ENCODE assay signal across 27 cellular contexts in the genomic region with DNA sequence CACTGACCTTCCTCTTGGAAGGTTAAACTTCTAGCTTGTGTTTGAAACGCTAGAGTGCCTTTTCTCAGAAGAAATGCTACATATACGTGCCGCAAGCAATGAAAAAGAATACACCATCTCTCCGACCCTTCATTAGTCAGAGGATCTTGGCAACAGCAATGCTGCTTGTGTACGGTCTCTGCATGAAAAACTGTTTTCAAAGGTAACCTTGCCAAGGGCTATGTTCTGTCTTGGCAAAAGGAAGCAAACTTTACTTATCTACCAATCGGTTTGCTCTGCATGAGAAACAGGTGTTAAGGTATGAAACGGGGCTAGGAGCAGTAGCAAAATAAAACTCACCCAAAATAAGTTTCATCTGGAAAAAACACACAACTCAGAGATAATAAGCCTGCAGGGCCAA.
DNase-seq lines count a peak whose midpoint lies in the region; ATAC-seq, FAIRE-seq and TF ChIP-seq lines count a peak whose summit lies in the region.
"Had no signal": no experiment of that assay in that cellular context is flagged by ENCODE, and none has a peak within 500 bp of the region (broad histone marks: within the 10 kb centered on the region; RNA-seq: fewer than 3 reads in every experiment).

No MANE protein-coding gene starts in this region.

- 64% methylated on average over 5 of the region's 7 CpGs for WGBS in HUES64
- 13 to 15% methylated on average over 7 of the region's 7 CpGs for WGBS in pancreas, 2 donors

- intact Hi-C loops in pancreas (cut with DNase I): no loop called here
- intact Hi-C loops in activated T-helper 1 cell treated with anti-CD3 and anti-CD28 coated beads, Interleukin-12 subunit alpha, Interleukin-12 subunit beta, Interleukin-2, Interleukin-4 antibody, amounts not matched to agents 30 ng/mL and 10 ng/mL and 1 ng/mL, durations not matched to agents 14 hours and 24 hours and 36 hours (cut with micrococcal nuclease): no loop called here

- H3K27me3 ChIP-seq in HUES64 (ENCODE audit: insufficient read depth, low read length) (no peaks in the 10 kb centered on the region), astrocyte (ENCODE audit: insufficient read depth, low read length) (no peaks in the 10 kb centered on the region), pancreas (no peaks in the 10 kb centered on the region)
- H3K27me3 ChIP-seq in CD8-positive, alpha-beta memory T cell (ENCODE audit: insufficient read depth, low read length, poor library complexity, severe bottlenecking): no peaks in the 10 kb centered on the region
- H3K27me3 ChIP-seq: esophagus muscularis mucosa, heart left ventricle, tibial nerve had no signal

- H3K36me3 ChIP-seq in HUES64 (ENCODE audit: insufficient read depth, low read length) (no peaks in the 10 kb centered on the region), astrocyte (ENCODE audit: insufficient read depth, low read length) (no peaks in the 10 kb centered on the region), pancreas (no peaks in the 10 kb centered on the region)
- H3K36me3 ChIP-seq in CD8-positive, alpha-beta memory T cell (ENCODE audit: insufficient read depth, low read length): no peaks in the 10 kb centered on the region
- H3K36me3 ChIP-seq: esophagus muscularis mucosa, heart left ventricle, tibial nerve had no signal

- FAIRE-seq in astrocyte (lab: Jason Lieb, UNC) (no peak), pancreas (lab: Jason Lieb, UNC) (no peak)
- FAIRE-seq: TTC549 had no signal

- POLR2A ChIA-PET in CD8-positive, alpha-beta memory T cell (lab: Charles Lee): no interaction called here

- TF ChIP-seq CTCF in astrocyte (IDR thresholded peaks at IDR 0.05; ENCODE audit: insufficient read depth, low read depth, low read length): no peak
- no peak for TF ChIP-seq CTCF in pancreas (IDR thresholded peaks at IDR 0.05)

- H3K27ac ChIP-seq in HUES64 (ENCODE audit: low read depth, low read length) (peak overlapping the region; percentile 58), astrocyte (ENCODE audit: low read depth, low read length) (no peak overlapping the region), pancreas (no peak overlapping the region)
- no peak overlapping the region for H3K27ac ChIP-seq in CD8-positive, alpha-beta memory T cell (ENCODE audit: low read depth, low read length)
- H3K27ac ChIP-seq: esophagus muscularis mucosa, heart left ventricle, RWPE1, tibial nerve had no signal

- peaks cover 51% of the 10 kb centered on the region for H3K4me1 ChIP-seq in HUES64 (ENCODE audit: insufficient read depth, low read length)
- no peaks in the 10 kb centered on the region for H3K4me1 ChIP-seq in astrocyte (ENCODE audit: insufficient read depth, low read length)
- peaks cover 5 to 14% (median 6%) of the 10 kb centered on the region in 3 donors for H3K4me1 ChIP-seq in pancreas
- no peaks in the 10 kb centered on the region for H3K4me1 ChIP-seq in CD8-positive, alpha-beta memory T cell (ENCODE audit: insufficient read depth, low read length)
- H3K4me1 ChIP-seq: Caco-2 had no signal

- CTCF ChIA-PET in CD8-positive, alpha-beta memory T cell (lab: Charles Lee): interaction anchor here (1.3 kb wide), 1 partner anchor 20 kb away, joined by 3 read pairs; no protein-coding TSS in a partner anchor

- no peak overlapping the region for H2AFZ ChIP-seq in astrocyte (ENCODE audit: low read depth, low read length)

- no peaks in the 10 kb centered on the region for H3K36me3 Mint-ChIP-seq in astrocyte (ENCODE audit: low read depth, unreplicated experiment)
- no peaks in the 10 kb centered on the region for H3K36me3 Mint-ChIP-seq in activated T-helper 1 cell treated with anti-CD3 and anti-CD28 coated beads, Interleukin-12 subunit alpha, Interleukin-12 subunit beta, Interleukin-2, Interleukin-4 antibody, amounts not matched to agents 30 ng/mL and 10 ng/mL and 1 ng/mL, durations not matched to agents 14 hours and 24 hours and 36 hours (ENCODE audit: low read depth)
- H3K36me3 Mint-ChIP-seq in CD8-positive, alpha-beta memory T cell: peaks cover 12 to 18% (median 14%) of the 10 kb centered on the region in 3 donors
- H3K36me3 Mint-ChIP-seq: activated CD8-positive, alpha-beta memory T cell treated with anti-CD3 and anti-CD28 coated beads, Interleukin-2, amount 10 ng/mL, durations not matched to agents 7 days and 5 days had no signal

- H3K27ac Mint-ChIP-seq in astrocyte (ENCODE audit: unreplicated experiment): no peak overlapping the region
- H3K27ac Mint-ChIP-seq in activated T-helper 1 cell treated with anti-CD3 and anti-CD28 coated beads, Interleukin-12 subunit alpha, Interleukin-12 subunit beta, Interleukin-2, Interleukin-4 antibody, amounts not matched to agents 30 ng/mL and 10 ng/mL and 1 ng/mL, durations not matched to agents 14 hours and 24 hours and 36 hours: no peak overlapping the region
- H3K27ac Mint-ChIP-seq in CD8-positive, alpha-beta memory T cell: peak overlapping the region in 1 of 8 donors; percentile 10
- H3K27ac Mint-ChIP-seq: activated CD8-positive, alpha-beta memory T cell treated with anti-CD3 and anti-CD28 coated beads, Interleukin-2, amount 10 ng/mL, durations not matched to agents 7 days and 5 days; activated naive CD8-positive, alpha-beta T cell treated with anti-CD3 and anti-CD28 coated beads, Interleukin-2, amount 50 U/mL, for 24 hours; activated T-helper 2 cell treated with anti-CD3 and anti-CD28 coated beads, Interferon-gamma antibody, Interleukin-2, Interleukin-4, amounts not matched to agents 10 μg/mL and 5 μg/mL and 100 μg/mL, durations not matched to agents 14 hours and 24 hours and 36 hours; memory B cell; stimulated activated naive CD8-positive, alpha-beta T cell treated with anti-CD3 and anti-CD28 coated beads, Interleukin-15, Interleukin-2, amounts not matched to agents 100 ng/mL and 50 ng/mL, for 24 hours had no signal

- peak overlapping the region; percentile 11 for H3K4me2 ChIP-seq in astrocyte (ENCODE audit: low read length)

- H3K4me1 Mint-ChIP-seq in astrocyte (ENCODE audit: low read depth, unreplicated experiment): no peaks in the 10 kb centered on the region
- no peaks in the 10 kb centered on the region for H3K4me1 Mint-ChIP-seq in activated T-helper 1 cell treated with anti-CD3 and anti-CD28 coated beads, Interleukin-12 subunit alpha, Interleukin-12 subunit beta, Interleukin-2, Interleukin-4 antibody, amounts not matched to agents 30 ng/mL and 10 ng/mL and 1 ng/mL, durations not matched to agents 14 hours and 24 hours and 36 hours (ENCODE audit: low read depth)
- H3K4me1 Mint-ChIP-seq in CD8-positive, alpha-beta memory T cell: peaks cover 0 to 4% (median 3%) of the 10 kb centered on the region in 3 donors
- H3K4me1 Mint-ChIP-seq: activated CD8-positive, alpha-beta memory T cell treated with anti-CD3 and anti-CD28 coated beads, Interleukin-2, amount 10 ng/mL, durations not matched to agents 7 days and 5 days; activated naive CD8-positive, alpha-beta T cell treated with anti-CD3 and anti-CD28 coated beads, Interleukin-2, amount 50 U/mL, for 24 hours; memory B cell had no signal

- DNase-seq in astrocyte (ENCODE audit: low read depth) (peak; percentile 46), fibroblast of gingiva (ENCODE audit: low read depth) (peak; percentile 1), pancreas (no peak), RKO (ENCODE audit: low spot score) (no peak)
- DNase-seq in activated T-helper 1 cell treated with anti-CD3 and anti-CD28 coated beads, Interleukin-12 subunit alpha, Interleukin-12 subunit beta, Interleukin-2, Interleukin-4 antibody, amounts not matched to agents 30 ng/mL and 10 ng/mL and 1 ng/mL, durations not matched to agents 14 hours and 24 hours and 36 hours (ENCODE audit: low spot score): no peak
- no peak for DNase-seq in CD8-positive, alpha-beta memory T cell
- DNase-seq: activated CD4-positive, alpha-beta T cell treated with anti-CD3 and anti-CD28 coated beads for 48 hours; activated CD8-positive, alpha-beta memory T cell treated with anti-CD3 and anti-CD28 coated beads, Interleukin-2, amount 10 ng/mL, durations not matched to agents 7 days and 5 days; activated naive CD8-positive, alpha-beta T cell treated with anti-CD3 and anti-CD28 coated beads, Interleukin-2, amount 50 U/mL, for 24 hours; Caco-2; caudate nucleus; heart left ventricle; MM.1S; naive thymus-derived CD4-positive, alpha-beta T cell; NCI-H1694 treated with DMSO at 0.1 percent for 48 hours; NCI-H226; posterior cingulate gyrus; SW 1271 had no signal

- H3K4me3 Mint-ChIP-seq in astrocyte (ENCODE audit: unreplicated experiment): no peak overlapping the region
- no peak overlapping the region for H3K4me3 Mint-ChIP-seq in activated T-helper 1 cell treated with anti-CD3 and anti-CD28 coated beads, Interleukin-12 subunit alpha, Interleukin-12 subunit beta, Interleukin-2, Interleukin-4 antibody, amounts not matched to agents 30 ng/mL and 10 ng/mL and 1 ng/mL, durations not matched to agents 14 hours and 24 hours and 36 hours
- H3K4me3 Mint-ChIP-seq in CD8-positive, alpha-beta memory T cell: no peak overlapping the region
- H3K4me3 Mint-ChIP-seq: activated CD8-positive, alpha-beta memory T cell treated with anti-CD3 and anti-CD28 coated beads, Interleukin-2, amount 10 ng/mL, durations not matched to agents 7 days and 5 days; activated naive CD8-positive, alpha-beta T cell treated with anti-CD3 and anti-CD28 coated beads, Interleukin-2, amount 50 U/mL, for 24 hours; memory B cell; naive thymus-derived CD4-positive, alpha-beta T cell; stimulated activated naive CD8-positive, alpha-beta T cell treated with anti-CD3 and anti-CD28 coated beads, Interleukin-15, Interleukin-2, amounts not matched to agents 100 ng/mL and 50 ng/mL, for 24 hours had no signal

- H3K9ac ChIP-seq in HUES64 (ENCODE audit: low read depth, low read length) (no peak overlapping the region), astrocyte (ENCODE audit: low read length) (no peak overlapping the region)

- no peaks in the 10 kb centered on the region for H3K9me3 ChIP-seq in HUES64 (ENCODE audit: insufficient read depth, low read depth, low read length)
- no peaks in the 10 kb centered on the region for H3K9me3 ChIP-seq in astrocyte (ENCODE audit: insufficient read depth, low read depth, low read length)
- H3K9me3 ChIP-seq in pancreas: no peaks in the 10 kb centered on the region
- no peaks in the 10 kb centered on the region for H3K9me3 ChIP-seq in CD8-positive, alpha-beta memory T cell (ENCODE audit: low read length)
- H3K9me3 ChIP-seq: Caco-2, esophagus muscularis mucosa, heart left ventricle, tibial nerve had no signal

- peak; percentile 28 to 72 (median 56) for ATAC-seq in pancreas
- ATAC-seq: activated CD8-positive, alpha-beta memory T cell treated with anti-CD3 and anti-CD28 coated beads, Interleukin-2, amount 10 ng/mL, durations not matched to agents 7 days and 5 days; activated naive CD8-positive, alpha-beta T cell treated with anti-CD3 and anti-CD28 coated beads, Interleukin-2, amount 50 U/mL, for 24 hours; heart left ventricle; naive thymus-derived CD4-positive, alpha-beta T cell had no signal

- H3K79me2 ChIP-seq in astrocyte (ENCODE audit: insufficient read depth, low read length): no peaks in the 10 kb centered on the region

- no peak overlapping the region for H3K4me3 ChIP-seq in HUES64 (ENCODE audit: low read length)
- H3K4me3 ChIP-seq in astrocyte (ENCODE audit: insufficient read depth, low read depth, low read length): no peak overlapping the region
- no peak overlapping the region for H3K4me3 ChIP-seq in pancreas
- no peak overlapping the region for H3K4me3 ChIP-seq in CD8-positive, alpha-beta memory T cell (ENCODE audit: low read length)
- H3K4me3 ChIP-seq: esophagus muscularis mucosa, heart left ventricle, skin epidermis, tibial nerve had no signal

- no peaks in the 10 kb centered on the region for H3K9me3 Mint-ChIP-seq in astrocyte (ENCODE audit: unreplicated experiment)
- H3K9me3 Mint-ChIP-seq in activated T-helper 1 cell treated with anti-CD3 and anti-CD28 coated beads, Interleukin-12 subunit alpha, Interleukin-12 subunit beta, Interleukin-2, Interleukin-4 antibody, amounts not matched to agents 30 ng/mL and 10 ng/mL and 1 ng/mL, durations not matched to agents 14 hours and 24 hours and 36 hours: no peaks in the 10 kb centered on the region
- no peaks in the 10 kb centered on the region for H3K9me3 Mint-ChIP-seq in CD8-positive, alpha-beta memory T cell
- H3K9me3 Mint-ChIP-seq: activated naive CD8-positive, alpha-beta T cell treated with anti-CD3 and anti-CD28 coated beads, Interleukin-2, amount 50 U/mL, for 24 hours; activated T-helper 2 cell treated with anti-CD3 and anti-CD28 coated beads, Interferon-gamma antibody, Interleukin-2, Interleukin-4, amounts not matched to agents 10 μg/mL and 5 μg/mL and 100 μg/mL, durations not matched to agents 14 hours and 24 hours and 36 hours; memory B cell; stimulated activated naive CD8-positive, alpha-beta T cell treated with anti-CD3 and anti-CD28 coated beads, Interleukin-15, Interleukin-2, amounts not matched to agents 100 ng/mL and 50 ng/mL, for 24 hours had no signal

- no peaks in the 10 kb centered on the region for H4K20me1 ChIP-seq in astrocyte (ENCODE audit: insufficient read depth, low read length)

- H3K27me3 Mint-ChIP-seq in astrocyte (ENCODE audit: low read depth, unreplicated experiment): no peaks in the 10 kb centered on the region
- no peaks in the 10 kb centered on the region for H3K27me3 Mint-ChIP-seq in activated T-helper 1 cell treated with anti-CD3 and anti-CD28 coated beads, Interleukin-12 subunit alpha, Interleukin-12 subunit beta, Interleukin-2, Interleukin-4 antibody, amounts not matched to agents 30 ng/mL and 10 ng/mL and 1 ng/mL, durations not matched to agents 14 hours and 24 hours and 36 hours (ENCODE audit: insufficient read depth)
- no peaks in the 10 kb centered on the region for H3K27me3 Mint-ChIP-seq in CD8-positive, alpha-beta memory T cell
- H3K27me3 Mint-ChIP-seq: activated CD8-positive, alpha-beta memory T cell treated with anti-CD3 and anti-CD28 coated beads, Interleukin-2, amount 10 ng/mL, durations not matched to agents 7 days and 5 days; activated naive CD8-positive, alpha-beta T cell treated with anti-CD3 and anti-CD28 coated beads, Interleukin-2, amount 50 U/mL, for 24 hours; memory B cell; naive thymus-derived CD4-positive, alpha-beta T cell; stimulated activated naive CD8-positive, alpha-beta T cell treated with anti-CD3 and anti-CD28 coated beads, Interleukin-15, Interleukin-2, amounts not matched to agents 100 ng/mL and 50 ng/mL, for 24 hours had no signal

Comparison
In these comparisons a context has a peak if more than half of its experiments do, and no peak if none do; other contexts are left out.
1. DNase-seq: peak in astrocyte (single experiment) and fibroblast of gingiva (single experiment); none in pancreas (0 of 6), activated T-helper 1 cell treated with anti-CD3 and anti-CD28 coated beads, Interleukin-12 subunit alpha, Interleukin-12 subunit beta, Interleukin-2, Interleukin-4 antibody, amounts not matched to agents 30 ng/mL and 10 ng/mL and 1 ng/mL, durations not matched to agents 14 hours and 24 hours and 36 hours (single experiment), RKO (single experiment) and CD8-positive, alpha-beta memory T cell (0 of 5).